ENCODE assay signal across 1 cellular context in the genomic region with DNA sequence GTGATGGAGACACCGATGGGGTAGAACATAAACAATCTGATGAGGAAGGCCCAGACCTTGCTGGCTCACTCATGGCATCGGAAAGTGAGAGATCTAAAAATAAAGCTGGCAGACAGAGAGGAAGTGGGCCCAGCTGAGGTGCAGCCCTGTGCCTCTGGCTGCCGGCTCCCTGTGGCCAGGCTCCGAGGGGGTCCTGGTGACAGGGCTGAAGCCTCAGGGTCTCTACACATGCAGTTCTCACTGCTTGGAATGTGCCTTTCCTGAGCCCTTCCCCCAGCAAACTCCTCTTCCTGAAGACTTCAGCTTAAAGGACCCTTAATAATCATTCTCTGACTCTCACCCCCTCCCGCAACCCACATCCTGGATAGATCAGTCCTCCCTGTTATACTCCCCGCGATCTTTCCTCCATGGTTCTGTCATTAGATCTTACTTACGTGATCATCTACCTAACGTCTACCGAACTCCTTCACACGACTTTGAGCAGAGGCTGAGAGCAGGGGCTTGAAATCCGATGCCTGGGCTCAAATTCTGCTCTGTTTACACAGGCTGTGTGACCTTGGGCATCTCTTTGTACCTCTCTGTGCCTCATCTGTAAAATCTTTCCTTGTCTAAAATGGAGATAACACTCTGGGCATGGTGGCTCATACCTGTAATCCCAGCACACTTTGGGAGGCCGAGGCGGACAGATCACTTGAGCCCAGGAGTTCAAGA.
TF ChIP-seq lines count a peak whose summit lies in the region.

No MANE protein-coding gene starts in this region.

TF ChIP-seq in GM12878, 131 proteins besides CTCF, POLR2A, EP300 and RAD21 (continued from another document and continues in another):
- TF ChIP-seq, protein P1, sequence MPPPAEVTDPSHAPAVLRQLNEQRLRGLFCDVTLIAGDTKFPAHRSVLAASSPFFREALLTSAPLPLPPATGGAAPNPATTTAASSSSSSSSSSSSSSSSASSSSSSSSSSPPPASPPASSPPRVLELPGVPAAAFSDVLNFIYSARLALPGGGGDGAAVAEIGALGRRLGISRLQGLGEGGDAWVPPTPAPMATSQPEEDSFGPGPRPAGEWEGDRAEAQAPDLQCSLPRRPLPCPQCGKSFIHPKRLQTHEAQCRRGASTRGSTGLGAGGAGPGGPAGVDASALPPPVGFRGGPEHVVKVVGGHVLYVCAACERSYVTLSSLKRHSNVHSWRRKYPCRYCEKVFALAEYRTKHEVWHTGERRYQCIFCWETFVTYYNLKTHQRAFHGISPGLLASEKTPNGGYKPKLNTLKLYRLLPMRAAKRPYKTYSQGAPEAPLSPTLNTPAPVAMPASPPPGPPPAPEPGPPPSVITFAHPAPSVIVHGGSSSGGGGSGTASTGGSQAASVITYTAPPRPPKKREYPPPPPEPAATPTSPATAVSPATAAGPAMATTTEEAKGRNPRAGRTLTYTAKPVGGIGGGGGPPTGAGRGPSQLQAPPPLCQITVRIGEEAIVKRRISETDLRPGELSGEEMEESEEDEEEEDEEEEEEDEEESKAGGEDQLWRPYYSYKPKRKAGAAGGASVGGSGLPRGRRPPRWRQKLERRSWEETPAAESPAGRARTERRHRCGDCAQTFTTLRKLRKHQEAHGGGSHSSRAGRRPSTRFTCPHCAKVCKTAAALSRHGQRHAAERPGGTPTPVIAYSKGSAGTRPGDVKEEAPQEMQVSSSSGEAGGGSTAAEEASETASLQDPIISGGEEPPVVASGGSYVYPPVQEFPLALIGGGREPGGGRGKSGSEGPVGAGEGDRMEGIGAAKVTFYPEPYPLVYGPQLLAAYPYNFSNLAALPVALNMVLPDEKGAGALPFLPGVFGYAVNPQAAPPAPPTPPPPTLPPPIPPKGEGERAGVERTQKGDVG (CRISPR knock-in tag; IDR thresholded peaks at IDR 0.05), result no peak
- TF ChIP-seq, protein P2, sequence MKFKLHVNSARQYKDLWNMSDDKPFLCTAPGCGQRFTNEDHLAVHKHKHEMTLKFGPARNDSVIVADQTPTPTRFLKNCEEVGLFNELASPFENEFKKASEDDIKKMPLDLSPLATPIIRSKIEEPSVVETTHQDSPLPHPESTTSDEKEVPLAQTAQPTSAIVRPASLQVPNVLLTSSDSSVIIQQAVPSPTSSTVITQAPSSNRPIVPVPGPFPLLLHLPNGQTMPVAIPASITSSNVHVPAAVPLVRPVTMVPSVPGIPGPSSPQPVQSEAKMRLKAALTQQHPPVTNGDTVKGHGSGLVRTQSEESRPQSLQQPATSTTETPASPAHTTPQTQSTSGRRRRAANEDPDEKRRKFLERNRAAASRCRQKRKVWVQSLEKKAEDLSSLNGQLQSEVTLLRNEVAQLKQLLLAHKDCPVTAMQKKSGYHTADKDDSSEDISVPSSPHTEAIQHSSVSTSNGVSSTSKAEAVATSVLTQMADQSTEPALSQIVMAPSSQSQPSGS (IDR thresholded peaks at IDR 0.05; ENCODE audit: low read length), result no peak
- TF ChIP-seq ESRRA (IDR thresholded peaks at IDR 0.05; ENCODE audit: low read length), result no peak
- no peak for TF ChIP-seq HDAC6 (IDR thresholded peaks at IDR 0.05; ENCODE audit: unreplicated experiment)
- no peak for TF ChIP-seq YBX1 (IDR thresholded peaks at IDR 0.05)
- TF ChIP-seq DPF2 (IDR thresholded peaks at IDR 0.05), result peak; percentile 85; the same call in 1 of the 2 replicates
- TF ChIP-seq, protein P3, sequence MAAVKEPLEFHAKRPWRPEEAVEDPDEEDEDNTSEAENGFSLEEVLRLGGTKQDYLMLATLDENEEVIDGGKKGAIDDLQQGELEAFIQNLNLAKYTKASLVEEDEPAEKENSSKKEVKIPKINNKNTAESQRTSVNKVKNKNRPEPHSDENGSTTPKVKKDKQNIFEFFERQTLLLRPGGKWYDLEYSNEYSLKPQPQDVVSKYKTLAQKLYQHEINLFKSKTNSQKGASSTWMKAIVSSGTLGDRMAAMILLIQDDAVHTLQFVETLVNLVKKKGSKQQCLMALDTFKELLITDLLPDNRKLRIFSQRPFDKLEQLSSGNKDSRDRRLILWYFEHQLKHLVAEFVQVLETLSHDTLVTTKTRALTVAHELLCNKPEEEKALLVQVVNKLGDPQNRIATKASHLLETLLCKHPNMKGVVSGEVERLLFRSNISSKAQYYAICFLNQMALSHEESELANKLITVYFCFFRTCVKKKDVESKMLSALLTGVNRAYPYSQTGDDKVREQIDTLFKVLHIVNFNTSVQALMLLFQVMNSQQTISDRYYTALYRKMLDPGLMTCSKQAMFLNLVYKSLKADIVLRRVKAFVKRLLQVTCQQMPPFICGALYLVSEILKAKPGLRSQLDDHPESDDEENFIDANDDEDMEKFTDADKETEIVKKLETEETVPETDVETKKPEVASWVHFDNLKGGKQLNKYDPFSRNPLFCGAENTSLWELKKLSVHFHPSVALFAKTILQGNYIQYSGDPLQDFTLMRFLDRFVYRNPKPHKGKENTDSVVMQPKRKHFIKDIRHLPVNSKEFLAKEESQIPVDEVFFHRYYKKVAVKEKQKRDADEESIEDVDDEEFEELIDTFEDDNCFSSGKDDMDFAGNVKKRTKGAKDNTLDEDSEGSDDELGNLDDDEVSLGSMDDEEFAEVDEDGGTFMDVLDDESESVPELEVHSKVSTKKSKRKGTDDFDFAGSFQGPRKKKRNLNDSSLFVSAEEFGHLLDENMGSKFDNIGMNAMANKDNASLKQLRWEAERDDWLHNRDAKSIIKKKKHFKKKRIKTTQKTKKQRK (IDR thresholded peaks at IDR 0.05; ENCODE audit: low read depth, low read length), result no peak
- TF ChIP-seq FOS (IDR thresholded peaks at IDR 0.05; ENCODE audit: borderline replicate concordance, extremely low read depth, insufficient read length), result no peak
- 0 out of 4 replicates have a peak, but pooled peaks of 1 of the 2 experiments have one; percentile 7 for TF ChIP-seq SRF (IDR thresholded peaks at IDR 0.05; ENCODE audit: low read depth in 2 of 2, low read length in 2 of 2)
- peak; percentile 75; the same call in 1 of the 2 replicates for TF ChIP-seq MEF2A (IDR thresholded peaks at IDR 0.05; ENCODE audit: insufficient read depth, low read depth, low read length)
- no peak for TF ChIP-seq FOXM1 (IDR thresholded peaks at IDR 0.05; ENCODE audit: low read depth, low read length)
- no peak for TF ChIP-seq SUPT20H (IDR thresholded peaks at IDR 0.05; ENCODE audit: borderline replicate concordance, control insufficient read depth, low read depth, low read length)
- no peak for TF ChIP-seq ZBTB33 (IDR thresholded peaks at IDR 0.05)
- no peak for TF ChIP-seq GABPA (IDR thresholded peaks at IDR 0.05; ENCODE audit: low read depth)
- TF ChIP-seq IKZF2 (IDR thresholded peaks at IDR 0.05), result peak; percentile 53 to 58; a peak in 3 of 4 replicates
- TF ChIP-seq CEBPB (IDR thresholded peaks at IDR 0.05; ENCODE audit: borderline replicate concordance in 1 of 2, low read depth in 2 of 2, low read length in 2 of 2), result no peak
- TF ChIP-seq USF2 (IDR thresholded peaks at IDR 0.05; ENCODE audit: borderline replicate concordance, low read depth, low read length), result no peak
- 0 out of 4 replicates have a peak, but pooled peaks of 1 of the 2 experiments have one; percentile 23 for TF ChIP-seq BHLHE40 (IDR thresholded peaks at IDR 0.05; ENCODE audit: borderline replicate concordance in 1 of 2, low read depth in 2 of 2, low read length in 1 of 2)
- TF ChIP-seq, protein P4, sequence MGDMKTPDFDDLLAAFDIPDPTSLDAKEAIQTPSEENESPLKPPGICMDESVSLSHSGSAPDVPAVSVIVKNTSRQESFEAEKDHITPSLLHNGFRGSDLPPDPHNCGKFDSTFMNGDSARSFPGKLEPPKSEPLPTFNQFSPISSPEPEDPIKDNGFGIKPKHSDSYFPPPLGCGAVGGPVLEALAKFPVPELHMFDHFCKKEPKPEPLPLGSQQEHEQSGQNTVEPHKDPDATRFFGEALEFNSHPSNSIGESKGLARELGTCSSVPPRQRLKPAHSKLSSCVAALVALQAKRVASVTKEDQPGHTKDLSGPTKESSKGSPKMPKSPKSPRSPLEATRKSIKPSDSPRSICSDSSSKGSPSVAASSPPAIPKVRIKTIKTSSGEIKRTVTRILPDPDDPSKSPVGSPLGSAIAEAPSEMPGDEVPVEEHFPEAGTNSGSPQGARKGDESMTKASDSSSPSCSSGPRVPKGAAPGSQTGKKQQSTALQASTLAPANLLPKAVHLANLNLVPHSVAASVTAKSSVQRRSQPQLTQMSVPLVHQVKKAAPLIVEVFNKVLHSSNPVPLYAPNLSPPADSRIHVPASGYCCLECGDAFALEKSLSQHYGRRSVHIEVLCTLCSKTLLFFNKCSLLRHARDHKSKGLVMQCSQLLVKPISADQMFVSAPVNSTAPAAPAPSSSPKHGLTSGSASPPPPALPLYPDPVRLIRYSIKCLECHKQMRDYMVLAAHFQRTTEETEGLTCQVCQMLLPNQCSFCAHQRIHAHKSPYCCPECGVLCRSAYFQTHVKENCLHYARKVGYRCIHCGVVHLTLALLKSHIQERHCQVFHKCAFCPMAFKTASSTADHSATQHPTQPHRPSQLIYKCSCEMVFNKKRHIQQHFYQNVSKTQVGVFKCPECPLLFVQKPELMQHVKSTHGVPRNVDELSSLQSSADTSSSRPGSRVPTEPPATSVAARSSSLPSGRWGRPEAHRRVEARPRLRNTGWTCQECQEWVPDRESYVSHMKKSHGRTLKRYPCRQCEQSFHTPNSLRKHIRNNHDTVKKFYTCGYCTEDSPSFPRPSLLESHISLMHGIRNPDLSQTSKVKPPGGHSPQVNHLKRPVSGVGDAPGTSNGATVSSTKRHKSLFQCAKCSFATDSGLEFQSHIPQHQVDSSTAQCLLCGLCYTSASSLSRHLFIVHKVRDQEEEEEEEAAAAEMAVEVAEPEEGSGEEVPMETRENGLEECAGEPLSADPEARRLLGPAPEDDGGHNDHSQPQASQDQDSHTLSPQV (IDR thresholded peaks at IDR 0.05), result no peak
- TF ChIP-seq, protein P5, sequence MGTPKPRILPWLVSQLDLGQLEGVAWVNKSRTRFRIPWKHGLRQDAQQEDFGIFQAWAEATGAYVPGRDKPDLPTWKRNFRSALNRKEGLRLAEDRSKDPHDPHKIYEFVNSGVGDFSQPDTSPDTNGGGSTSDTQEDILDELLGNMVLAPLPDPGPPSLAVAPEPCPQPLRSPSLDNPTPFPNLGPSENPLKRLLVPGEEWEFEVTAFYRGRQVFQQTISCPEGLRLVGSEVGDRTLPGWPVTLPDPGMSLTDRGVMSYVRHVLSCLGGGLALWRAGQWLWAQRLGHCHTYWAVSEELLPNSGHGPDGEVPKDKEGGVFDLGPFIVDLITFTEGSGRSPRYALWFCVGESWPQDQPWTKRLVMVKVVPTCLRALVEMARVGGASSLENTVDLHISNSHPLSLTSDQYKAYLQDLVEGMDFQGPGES (IDR thresholded peaks at IDR 0.05), result no peak
- TF ChIP-seq, protein P6, sequence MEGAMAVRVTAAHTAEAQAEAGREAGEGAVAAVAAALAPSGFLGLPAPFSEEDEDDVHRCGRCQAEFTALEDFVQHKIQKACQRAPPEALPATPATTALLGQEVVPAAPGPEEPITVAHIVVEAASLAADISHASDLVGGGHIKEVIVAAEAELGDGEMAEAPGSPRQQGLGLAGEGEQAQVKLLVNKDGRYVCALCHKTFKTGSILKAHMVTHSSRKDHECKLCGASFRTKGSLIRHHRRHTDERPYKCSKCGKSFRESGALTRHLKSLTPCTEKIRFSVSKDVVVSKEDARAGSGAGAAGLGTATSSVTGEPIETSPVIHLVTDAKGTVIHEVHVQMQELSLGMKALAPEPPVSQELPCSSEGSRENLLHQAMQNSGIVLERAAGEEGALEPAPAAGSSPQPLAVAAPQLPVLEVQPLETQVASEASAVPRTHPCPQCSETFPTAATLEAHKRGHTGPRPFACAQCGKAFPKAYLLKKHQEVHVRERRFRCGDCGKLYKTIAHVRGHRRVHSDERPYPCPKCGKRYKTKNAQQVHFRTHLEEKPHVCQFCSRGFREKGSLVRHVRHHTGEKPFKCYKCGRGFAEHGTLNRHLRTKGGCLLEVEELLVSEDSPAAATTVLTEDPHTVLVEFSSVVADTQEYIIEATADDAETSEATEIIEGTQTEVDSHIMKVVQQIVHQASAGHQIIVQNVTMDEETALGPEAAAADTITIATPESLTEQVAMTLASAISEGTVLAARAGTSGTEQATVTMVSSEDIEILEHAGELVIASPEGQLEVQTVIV (IDR thresholded peaks at IDR 0.05; ENCODE audit: borderline replicate concordance, partially characterized antibody), result no peak
- TF ChIP-seq STAT3 (IDR thresholded peaks at IDR 0.05; ENCODE audit: low read depth, low read length), result no peak
- no peak for TF ChIP-seq CHD4 (IDR thresholded peaks at IDR 0.05)
- peak; percentile 51; the same call in 1 of the 2 replicates for TF ChIP-seq BCL11A (IDR thresholded peaks at IDR 0.05; ENCODE audit: low read depth, low read length)
- TF ChIP-seq MTA3 (IDR thresholded peaks at IDR 0.05; ENCODE audit: borderline replicate concordance, low read length), result no peak
- TF ChIP-seq, protein P7, sequence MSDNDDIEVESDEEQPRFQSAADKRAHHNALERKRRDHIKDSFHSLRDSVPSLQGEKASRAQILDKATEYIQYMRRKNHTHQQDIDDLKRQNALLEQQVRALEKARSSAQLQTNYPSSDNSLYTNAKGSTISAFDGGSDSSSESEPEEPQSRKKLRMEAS (IDR thresholded peaks at IDR 0.05; ENCODE audit: low read depth, low read length), result no peak
- TF ChIP-seq NBN (IDR thresholded peaks at IDR 0.05), result peak; percentile 41; the same call in 1 of the 2 replicates
- TF ChIP-seq MEF2B (IDR thresholded peaks at IDR 0.05; ENCODE audit: partially characterized antibody, poor library complexity, severe bottlenecking), result peak; percentile 79
- no peak for TF ChIP-seq KLF5 (IDR thresholded peaks at IDR 0.05; ENCODE audit: partially characterized antibody)
- no peak for TF ChIP-seq HDGF (IDR thresholded peaks at IDR 0.05)
- peak; percentile 66; the same call in 1 of the 2 replicates for TF ChIP-seq PAX5 (IDR thresholded peaks at IDR 0.05; ENCODE audit: borderline replicate concordance, low read depth, low read length)
- no peak for TF ChIP-seq ZNF384 (IDR thresholded peaks at IDR 0.05; ENCODE audit: borderline replicate concordance, low read depth, low read length)
